10 cellular contexts compared by ENCODE assay signal in the genomic region with DNA sequence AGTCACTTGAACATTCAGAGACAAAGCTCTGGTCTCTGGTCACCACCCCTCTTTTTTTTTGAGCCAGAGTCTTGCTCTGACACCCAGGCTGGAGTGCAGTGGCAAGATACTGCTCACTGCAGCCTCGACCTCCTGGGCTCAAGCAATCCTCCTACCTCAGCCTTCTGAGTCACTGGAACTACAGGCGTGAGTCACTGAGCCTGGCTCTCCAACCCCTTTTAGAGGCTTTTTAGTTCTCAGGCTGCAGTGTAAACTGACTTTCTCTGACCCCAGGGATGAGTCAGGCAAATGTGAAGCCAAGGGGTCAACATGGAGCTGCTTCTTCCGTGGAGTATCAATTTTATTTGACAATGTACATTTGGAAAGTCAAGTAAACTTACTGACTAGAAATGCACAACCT.
DNase-seq lines count a peak whose midpoint lies in the region; ATAC-seq, FAIRE-seq and TF ChIP-seq lines count a peak whose summit lies in the region.
"Had no signal": no experiment of that assay in that cellular context is flagged by ENCODE, and none has a peak within 500 bp of the region (broad histone marks: within the 10 kb centered on the region; RNA-seq: fewer than 3 reads in every experiment).

No MANE protein-coding gene starts in this region.

- FAIRE-seq in frontal cortex (lab: Jason Lieb, UNC), result no peak

- intact Hi-C loops in lower leg skin (cut with DNase I; ENCODE audit: low total_unique reads), result no loop called here

- 67 to 73% methylated on average over 3 of the region's 3 CpGs for WGBS in lower leg skin, 2 donors

- no peak for ATAC-seq in GM21737 (IDR thresholded peaks at IDR 0.05; ENCODE audit: unreplicated experiment)

- no peak for TF ChIP-seq CTCF in coronary artery (IDR thresholded peaks at IDR 0.05)
- TF ChIP-seq CTCF in lower leg skin (IDR thresholded peaks at IDR 0.05), result no peak

- DNase-seq in EL, result peak; percentile 95
- peak; percentile 72 for DNase-seq in MV-4-11 (lab: John Stamatoyannopoulos, UW)
- no peak for DNase-seq in coronary artery (ENCODE audit: low spot score)
- peak; percentile 96 for DNase-seq in renal cortical epithelial cell (ENCODE audit: low read depth)
- DNase-seq in lower leg skin (ENCODE audit: low spot score in 2 of 2), result no peak
- no peak for DNase-seq in UCSD-AML1 (lab: John Stamatoyannopoulos, UW; ENCODE audit: unreplicated experiment)
- DNase-seq in frontal cortex (ENCODE audit: low spot score in 2 of 2), result no peak
- DNase-seq: right lobe of liver, uterus had no signal

- H3K4me3 ChIP-seq in coronary artery, result no peak overlapping the region
- no peak overlapping the region for H3K4me3 ChIP-seq in lower leg skin (ENCODE audit: low read depth, poor library complexity, severe bottlenecking)
- H3K4me3 ChIP-seq: right lobe of liver, uterus had no signal

- H3K27ac ChIP-seq in coronary artery, result peak overlapping the region; percentile 84
- H3K27ac ChIP-seq: right lobe of liver had no signal

- TF ChIP-seq POLR2A in lower leg skin (IDR thresholded peaks at IDR 0.05), result no peak

Comparison
In these comparisons a context has a peak if more than half of its experiments do, and no peak if none do; other contexts are left out.
1. DNase-seq: peak in EL (single experiment), MV-4-11 (single experiment) and renal cortical epithelial cell (single experiment); none in coronary artery (single experiment), lower leg skin (0 of 2), UCSD-AML1 (single experiment) and frontal cortex (0 of 2).